ENCODE assay signal across 9 cellular contexts in the genomic region with DNA sequence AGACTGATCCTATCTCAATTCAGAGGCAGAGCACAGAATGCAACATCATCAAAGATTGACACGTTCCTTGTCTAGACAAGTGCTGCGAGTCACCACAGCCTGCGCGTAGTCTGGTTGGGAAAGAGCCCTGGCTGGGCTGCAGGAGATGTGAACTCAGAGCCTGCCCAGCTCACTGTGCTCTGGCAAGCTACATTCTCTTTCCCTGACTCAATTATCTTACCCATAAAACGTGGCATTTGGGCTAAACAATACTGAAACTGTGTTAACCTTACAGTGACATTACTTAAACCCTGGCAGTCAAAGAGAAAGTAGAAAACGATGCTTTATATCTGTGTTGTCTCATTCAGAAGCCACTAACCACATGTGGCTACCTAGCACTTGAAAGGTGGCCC. TPM values are rescaled to one million over a fixed set of nuclear protein-coding genes. Genes with fewer than 3 reads are reported as not detected.
DNase-seq lines count a peak whose midpoint lies in the region; ATAC-seq and TF ChIP-seq lines count a peak whose summit lies in the region.
"Had no signal": no experiment of that assay in that cellular context is flagged by ENCODE, and none has a peak within 500 bp of the region (broad histone marks: within the 10 kb centered on the region; RNA-seq: fewer than 3 reads in every experiment).

No MANE protein-coding gene starts in this region.

- no peak for TF ChIP-seq CTCF in AG04450 (IDR thresholded peaks at IDR 0.05; ENCODE audit: low read depth, low read length)
- TF ChIP-seq CTCF in CD8-positive, alpha-beta T cell (IDR thresholded peaks at IDR 0.05) = no peak

- no peak overlapping the region for H3K27ac Mint-ChIP-seq in CD8-positive, alpha-beta T cell

- ATAC-seq in CD8-positive, alpha-beta T cell = no peak

- H3K9ac ChIP-seq in adipocyte (ENCODE audit: low read length) = no peak overlapping the region

- POLR2A ChIA-PET in AG04450 (lab: Yijun Ruan, JAX) = interaction anchor here (1.1 to 1.7 kb wide), 2 partner anchors 11 to 201 kb away, joined by 5 to 9 read pairs; no protein-coding TSS in a partner anchor
- POLR2A ChIA-PET in CD8-positive, alpha-beta T cell (lab: Charles Lee) = no interaction called here

- peaks cover 6% of the 10 kb centered on the region for H3K27me3 Mint-ChIP-seq in CD8-positive, alpha-beta T cell (ENCODE audit: low read depth)

- DNase-seq in AG04450 (ENCODE audit: low read depth, low spot score) (peak; percentile 64), MG63 (peak; percentile 87), adipocyte (ENCODE audit: low read depth) (peak; percentile 84), non-pigmented ciliary epithelial cell (ENCODE audit: low read depth) (peak; percentile 71), H7 (no peak), KG1 (lab: John Stamatoyannopoulos, UW) (no peak), NCI-H2171 (lab: John Stamatoyannopoulos, UW) (no peak)
- no peak for DNase-seq in CD8-positive, alpha-beta T cell
- DNase-seq: DMS53 had no signal

- no peak overlapping the region for H3K4me3 ChIP-seq in AG04450 (ENCODE audit: low read depth, low read length)
- no peak overlapping the region for H3K4me3 ChIP-seq in MG63
- no peak overlapping the region for H3K4me3 ChIP-seq in adipocyte (ENCODE audit: low read length)
- H3K4me3 ChIP-seq in H7 (ENCODE audit: insufficient read depth, low read depth, low read length) = no peak overlapping the region
- no peak overlapping the region for H3K4me3 ChIP-seq in CD8-positive, alpha-beta T cell (ENCODE audit: low read depth, low read length)

- no peak overlapping the region for H3K4me3 Mint-ChIP-seq in CD8-positive, alpha-beta T cell

- CTCF ChIA-PET in AG04450 (lab: Charles Lee) = interaction anchor here (1.2 to 1.8 kb wide), 5 partner anchors 10 to 151 kb away, joined by 3 to 20 read pairs (median 5); no protein-coding TSS in a partner anchor
- CTCF ChIA-PET in CD8-positive, alpha-beta T cell (lab: Charles Lee) = no interaction called here

- intact Hi-C loops in CD8-positive, alpha-beta T cell (cut with DNase I, micrococcal nuclease) = no loop called here

- no peaks in the 10 kb centered on the region for H3K9me3 Mint-ChIP-seq in CD8-positive, alpha-beta T cell

- no peaks in the 10 kb centered on the region for H3K36me3 Mint-ChIP-seq in CD8-positive, alpha-beta T cell

- H3K36me3 ChIP-seq in MG63 (no peaks in the 10 kb centered on the region), adipocyte (ENCODE audit: control insufficient read depth, insufficient read depth, low read length, severe bottlenecking) (no peaks in the 10 kb centered on the region), H7 (replicated peaks; ENCODE audit: control insufficient read depth, insufficient read depth, low read length) (no peaks in the 10 kb centered on the region)
- no peaks in the 10 kb centered on the region for H3K36me3 ChIP-seq in CD8-positive, alpha-beta T cell (ENCODE audit: insufficient read depth, low read length)

- peaks cover 7% of the 10 kb centered on the region for H3K4me1 ChIP-seq in adipocyte (ENCODE audit: control insufficient read depth, insufficient read depth, low read length)
- H3K4me1 ChIP-seq in CD8-positive, alpha-beta T cell (ENCODE audit: insufficient read depth, low read length) = peaks cover 44% of the 10 kb centered on the region

- no peak overlapping the region for H3K27ac ChIP-seq in AG04450 (ENCODE audit: low read depth, low read length)
- no peak overlapping the region for H3K27ac ChIP-seq in CD8-positive, alpha-beta T cell (ENCODE audit: low read depth, low read length)

- peaks cover 3% of the 10 kb centered on the region for H3K27me3 ChIP-seq in AG04450 (ENCODE audit: control insufficient read depth, insufficient read depth, low read length)
- no peaks in the 10 kb centered on the region for H3K27me3 ChIP-seq in MG63
- H3K27me3 ChIP-seq in adipocyte (replicated peaks; ENCODE audit: control insufficient read depth, insufficient read depth, low read length) = peaks cover 69% of the 10 kb centered on the region
- no peaks in the 10 kb centered on the region for H3K27me3 ChIP-seq in H7 (ENCODE audit: control insufficient read depth, insufficient read depth, low read length)
- H3K27me3 ChIP-seq in CD8-positive, alpha-beta T cell (ENCODE audit: insufficient read depth, low read length) = no peaks in the 10 kb centered on the region

- H3K4me1 Mint-ChIP-seq in CD8-positive, alpha-beta T cell (ENCODE audit: low read depth) = peaks cover 29% of the 10 kb centered on the region

- no peaks in the 10 kb centered on the region for H3K9me3 ChIP-seq in AG04450 (ENCODE audit: control insufficient read depth, insufficient read depth, low read length)
- no peaks in the 10 kb centered on the region for H3K9me3 ChIP-seq in MG63
- peaks cover 3% of the 10 kb centered on the region for H3K9me3 ChIP-seq in adipocyte (ENCODE audit: control insufficient read depth, low read length)
- no peaks in the 10 kb centered on the region for H3K9me3 ChIP-seq in CD8-positive, alpha-beta T cell (ENCODE audit: low read length)

RNA-seq across cellular contexts. Expression of a gene that starts 55.5 kb away (rescaled TPM):
- 45.7 and 47.9 TPM in 2 replicates for polyA plus RNA-seq in AG04450 (2011; rRNA removed)
- 128 and 154 TPM in 2 replicates for polyA minus RNA-seq in AG04450 (2011; rRNA and poly(A)+ RNA removed)
- total RNA-seq in MG63 (2014; rRNA removed; shearing (Covaris generic); ENCODE audit: low replicate concordance) = 2.4 and 8.8 TPM in 2 replicates
- total RNA-seq in H7 (2014; rRNA removed; shearing (Covaris generic)) = 10.8 TPM in 2 replicates
- under 1 TPM; 0.64 to 0.76 TPM for total RNA-seq in CD8-positive, alpha-beta T cell

Comparison
In these comparisons a context has a peak if more than half of its experiments do, and no peak if none do; other contexts are left out.
1. DNase-seq: peak in AG04450 (single experiment), MG63 (single experiment), adipocyte (single experiment) and non-pigmented ciliary epithelial cell (single experiment); none in H7 (single experiment), KG1 (single experiment), CD8-positive, alpha-beta T cell (0 of 7) and NCI-H2171 (single experiment).